8 cellular contexts compared by ENCODE assay signal in genomic region chr4:88522702-88523324, GRCh38. TPM values are rescaled to one million over a fixed set of nuclear protein-coding genes. Genes with fewer than 3 reads are reported as not detected.
DNase-seq lines count a peak whose midpoint lies in the region; ATAC-seq and TF ChIP-seq lines count a peak whose summit lies in the region.

No MANE protein-coding gene starts in this region.

- H4K20me1 ChIP-seq in BLaER1 (peaks cover 10% of the 10 kb centered on the region; the same call in 1 of the 2 replicates), GM23248 (ENCODE audit: insufficient read depth) (0 out of 2 replicates have a peak, but pooled peaks cover 3% of the 10 kb centered on the region)

- H3K9me3 Mint-ChIP-seq in activated naive CD8-positive, alpha-beta T cell (ENCODE audit: low read depth) = no peaks in the 10 kb centered on the region

- H3K27me3 ChIP-seq in BLaER1 = no peaks in the 10 kb centered on the region
- no peaks in the 10 kb centered on the region for H3K27me3 ChIP-seq in GM23248 (replicated peaks; ENCODE audit: insufficient read depth)
- no peaks in the 10 kb centered on the region for H3K27me3 ChIP-seq in cardiac muscle cell
- H3K27me3 ChIP-seq in ovary = no peaks in the 10 kb centered on the region

- no peak for ATAC-seq in HG03457 (IDR thresholded peaks at IDR 0.05; ENCODE audit: unreplicated experiment)

- peak overlapping the region; percentile 95 for H3K9ac ChIP-seq in BLaER1
- H3K9ac ChIP-seq in GM23248 = peak overlapping the region; percentile 98

- H3K9me2 ChIP-seq in GM23248 (ENCODE audit: insufficient read depth) = no peaks in the 10 kb centered on the region

- peak overlapping the region; percentile 90 for H3K27ac ChIP-seq in BLaER1
- peak overlapping the region; percentile 97 for H3K27ac ChIP-seq in GM23248
- peak overlapping the region; percentile 97 for H3K27ac ChIP-seq in cardiac muscle cell
- H3K27ac ChIP-seq in ovary = peak overlapping the region; percentile 76 to 90

- TF ChIP-seq EP300 in ovary (IDR thresholded peaks at IDR 0.05) = no peak

- H3K4me2 ChIP-seq in BLaER1 = peak overlapping the region; percentile 81
- H3K4me2 ChIP-seq in GM23248 (ENCODE audit: unreplicated experiment) = peak overlapping the region; percentile 99

- H3K27me3 Mint-ChIP-seq in activated naive CD8-positive, alpha-beta T cell = no peaks in the 10 kb centered on the region

- peaks cover 38% of the 10 kb centered on the region for H3F3A ChIP-seq in GM23248 (ENCODE audit: insufficient read depth)

- TF ChIP-seq CTCF in cardiac muscle cell (IDR thresholded peaks at IDR 0.05; ENCODE audit: low read depth, low read length) (no peak), ovary (IDR thresholded peaks at IDR 0.05) (no peak)

- intact Hi-C loops in ovary (cut with DNase I) = loop anchor here in 1 of 4 donors (10.0 kb wide), 1 partner anchor 142 kb away; no protein-coding TSS in a partner anchor

- H3K36me3 ChIP-seq in BLaER1 (peaks cover 21% of the 10 kb centered on the region), GM23248 (ENCODE audit: low read depth) (peaks cover 15% of the 10 kb centered on the region; the same call in 1 of the 2 replicates), cardiac muscle cell (peaks cover 14% of the 10 kb centered on the region), ovary (no peaks in the 10 kb centered on the region)

- H3K27ac Mint-ChIP-seq in activated naive CD8-positive, alpha-beta T cell = peak overlapping the region; percentile 89

- peak overlapping the region; percentile 90 for H2AFZ ChIP-seq in GM23248

- in situ Hi-C loops in GM23248 (cut with MboI) = loop anchor here (25.0 kb wide), 1 partner anchor 486 kb away; no protein-coding TSS in a partner anchor

- 1 to 3% methylated on average over 27 to 28 of the region's 28 CpGs for WGBS in GM23248 (ENCODE audit: low coverage in 1 of 2, low lambda C conversion rate in 2 of 2, missing lambda C conversion rate in 2 of 2), 2 experiments
- 0 to 1% (median 1%) methylated on average over 28 of the region's 28 CpGs for WGBS in ovary, 3 donors

- no peaks in the 10 kb centered on the region for H3K36me3 Mint-ChIP-seq in activated naive CD8-positive, alpha-beta T cell

- DNase-seq in GM23248 = peak; percentile 75
- peak; percentile 10 for DNase-seq in OCI-M2 (lab: John Stamatoyannopoulos, UW; ENCODE audit: unreplicated experiment)
- peak; percentile 41 to 59 for DNase-seq in cardiac muscle cell (ENCODE audit: low read depth in 1 of 2, low spot score in 1 of 2)
- peak; percentile 19 to 60 (median 47) for DNase-seq in ovary
- no peak for DNase-seq in NCI-H2029 treated with DMSO at 0.1 percent for 48 hours (lab: John Stamatoyannopoulos, UW)

- H3K4me1 ChIP-seq in BLaER1 (peaks cover 21% of the 10 kb centered on the region), GM23248 (ENCODE audit: insufficient read depth) (peaks cover 29% of the 10 kb centered on the region), cardiac muscle cell (ENCODE audit: low read depth) (peaks cover 13% of the 10 kb centered on the region), ovary (ENCODE audit: insufficient read depth) (peaks cover 6% of the 10 kb centered on the region)

- H3K79me2 ChIP-seq in GM23248 (ENCODE audit: insufficient read depth) = peaks cover 73% of the 10 kb centered on the region

- H3K4me3 ChIP-seq in BLaER1 = peak overlapping the region; percentile 88
- peak overlapping the region; percentile 86 for H3K4me3 ChIP-seq in GM23248
- peak overlapping the region; percentile 70 for H3K4me3 ChIP-seq in cardiac muscle cell
- H3K4me3 ChIP-seq in ovary = peak overlapping the region; percentile 96

- peaks cover 36% of the 10 kb centered on the region for H3K4me1 Mint-ChIP-seq in activated naive CD8-positive, alpha-beta T cell (ENCODE audit: low read depth)

- peak overlapping the region; percentile 96 for H3K4me3 Mint-ChIP-seq in activated naive CD8-positive, alpha-beta T cell

- H3K9me3 ChIP-seq in BLaER1 = no peaks in the 10 kb centered on the region
- no peaks in the 10 kb centered on the region for H3K9me3 ChIP-seq in GM23248 (ENCODE audit: low read depth)
- no peaks in the 10 kb centered on the region for H3K9me3 ChIP-seq in cardiac muscle cell (ENCODE audit: low read depth)
- no peaks in the 10 kb centered on the region for H3K9me3 ChIP-seq in ovary

- no peak for TF ChIP-seq POLR2A in ovary (IDR thresholded peaks at IDR 0.05)

RNA-seq across cellular contexts. Expression of gene PYURF, which starts 0.8 kb away (rescaled TPM):
- 93.8 and 118 TPM in 2 replicates for total RNA-seq in GM23248 (2014; rRNA removed; shearing (Covaris generic))
- polyA plus RNA-seq in GM23248 (2016; fragmentation: Nextera tagmentation; extraction: Ambion mirVana) (178 TPM in 2 replicates), cardiac muscle cell (172 and 184 TPM in 2 replicates), ovary (100 to 1,000 TPM in 1 of 2 donors, 10 to 100 TPM in 1; 69.8 to 106 TPM)
- total RNA-seq in cardiac muscle cell (80.5 and 83.4 TPM in 2 replicates), ovary (100 to 1,000 TPM in 1 of 7 donors, 10 to 100 TPM in 6; 72.5 to 105 (median 91.2) TPM)
